ENCODE assay signal across 1 cellular context in the genomic region with DNA sequence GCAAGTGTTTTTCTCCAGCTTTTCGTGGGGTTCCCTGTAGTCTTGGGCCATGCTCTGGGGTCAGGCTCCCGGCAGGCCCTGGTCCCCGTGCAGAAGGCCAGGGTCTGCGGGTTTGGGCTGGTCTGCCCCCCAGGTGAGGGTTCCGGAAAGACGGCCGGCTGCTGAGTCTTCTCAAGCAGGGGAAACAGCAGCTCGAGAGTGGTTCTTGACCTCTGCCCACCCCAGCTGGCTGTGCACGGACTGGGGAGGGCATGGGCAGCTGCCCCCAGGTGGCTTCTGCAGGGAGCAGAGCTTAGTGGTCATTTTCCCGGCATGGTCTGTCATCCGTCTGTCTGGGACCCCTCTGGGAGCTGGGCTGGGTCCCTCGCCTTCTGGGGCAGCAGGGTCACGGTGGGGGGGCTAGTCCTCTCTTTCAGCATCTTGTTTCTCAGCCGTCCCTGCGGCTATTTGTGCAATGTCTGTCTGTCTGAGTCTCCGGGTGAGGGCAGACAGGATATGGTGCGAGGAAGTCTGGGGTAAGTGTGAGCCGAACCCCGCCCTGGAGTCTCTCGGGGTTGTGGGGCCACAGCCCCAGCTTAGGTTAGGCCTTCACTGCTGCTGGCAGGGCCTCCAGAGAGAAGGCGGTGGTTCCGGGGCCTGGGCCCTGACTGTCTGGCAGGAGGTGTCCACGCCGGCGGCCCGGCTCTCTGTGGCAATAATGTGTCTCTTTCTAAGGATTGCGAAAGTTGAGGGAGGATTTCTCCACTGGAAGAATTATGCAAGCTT.
TF ChIP-seq lines count a peak whose summit lies in the region.

No MANE protein-coding gene starts in this region.

TF ChIP-seq in HepG2, 621 proteins besides CTCF, POLR2A, EP300 and RAD21 (continued from another document and continues in another):
- no peak for TF ChIP-seq ZNF10 (CRISPR knock-in tag; IDR thresholded peaks at IDR 0.05; ENCODE audit: borderline replicate concordance, low read depth)
- no peak; the same call in 1 of the 2 replicates for TF ChIP-seq WIZ (CRISPR knock-in tag; IDR thresholded peaks at IDR 0.05)
- TF ChIP-seq NBN (conservative IDR thresholded peaks at IDR 0.05): no peak
- no peak for TF ChIP-seq RAD51 (IDR thresholded peaks at IDR 0.05; ENCODE audit: borderline replicate concordance)
- TF ChIP-seq HNF4G (IDR thresholded peaks at IDR 0.05; ENCODE audit: borderline replicate concordance, low read depth, low read length): peak; percentile 55; the same call in 1 of the 2 replicates
- peak; percentile 78 for TF ChIP-seq HNF4G (CRISPR knock-in tag; IDR thresholded peaks at IDR 0.05; ENCODE audit: borderline replicate concordance, low read depth)
- no peak for TF ChIP-seq ARHGAP35 (CRISPR knock-in tag; IDR thresholded peaks at IDR 0.05; ENCODE audit: borderline replicate concordance)
- no peak for TF ChIP-seq ZNF138 (CRISPR knock-in tag; IDR thresholded peaks at IDR 0.05; ENCODE audit: low read depth)
- TF ChIP-seq ZNF383 (CRISPR knock-in tag; IDR thresholded peaks at IDR 0.05; ENCODE audit: borderline replicate concordance): no peak
- peak; percentile 64; the same call in 1 of the 3 replicates for TF ChIP-seq MXI1 (IDR thresholded peaks at IDR 0.05; ENCODE audit: borderline replicate concordance, low read depth, low read length)
- no peak for TF ChIP-seq SATB2 (CRISPR knock-in tag; IDR thresholded peaks at IDR 0.05)
- TF ChIP-seq ZNF674 (CRISPR knock-in tag; IDR thresholded peaks at IDR 0.05; ENCODE audit: low read depth): no peak
- TF ChIP-seq ZSCAN9 (CRISPR knock-in tag; IDR thresholded peaks at IDR 0.05; ENCODE audit: borderline replicate concordance): no peak
- no peak for TF ChIP-seq AGO1 (IDR thresholded peaks at IDR 0.05; ENCODE audit: low read depth, low read length, poor library complexity, severe bottlenecking)
- TF ChIP-seq, protein P1, sequence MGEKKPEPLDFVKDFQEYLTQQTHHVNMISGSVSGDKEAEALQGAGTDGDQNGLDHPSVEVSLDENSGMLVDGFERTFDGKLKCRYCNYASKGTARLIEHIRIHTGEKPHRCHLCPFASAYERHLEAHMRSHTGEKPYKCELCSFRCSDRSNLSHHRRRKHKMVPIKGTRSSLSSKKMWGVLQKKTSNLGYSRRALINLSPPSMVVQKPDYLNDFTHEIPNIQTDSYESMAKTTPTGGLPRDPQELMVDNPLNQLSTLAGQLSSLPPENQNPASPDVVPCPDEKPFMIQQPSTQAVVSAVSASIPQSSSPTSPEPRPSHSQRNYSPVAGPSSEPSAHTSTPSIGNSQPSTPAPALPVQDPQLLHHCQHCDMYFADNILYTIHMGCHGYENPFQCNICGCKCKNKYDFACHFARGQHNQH (CRISPR knock-in tag; IDR thresholded peaks at IDR 0.05): peak; percentile 94
- TF ChIP-seq SIN3B (IDR thresholded peaks at IDR 0.05; ENCODE audit: low read length): no peak
- TF ChIP-seq NAIF1 (CRISPR knock-in tag; IDR thresholded peaks at IDR 0.05; ENCODE audit: borderline replicate concordance): no peak
- TF ChIP-seq, protein P2, sequence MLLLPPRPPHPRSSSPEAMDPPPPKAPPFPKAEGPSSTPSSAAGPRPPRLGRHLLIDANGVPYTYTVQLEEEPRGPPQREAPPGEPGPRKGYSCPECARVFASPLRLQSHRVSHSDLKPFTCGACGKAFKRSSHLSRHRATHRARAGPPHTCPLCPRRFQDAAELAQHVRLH (CRISPR knock-in tag; IDR thresholded peaks at IDR 0.05; ENCODE audit: borderline replicate concordance, low read depth): no peak; the same call in 1 of the 2 replicates
- peak; percentile 76; the same call in 1 of the 2 replicates for TF ChIP-seq ZNF614 (CRISPR knock-in tag; IDR thresholded peaks at IDR 0.05; ENCODE audit: borderline replicate concordance)
- TF ChIP-seq, protein P3, sequence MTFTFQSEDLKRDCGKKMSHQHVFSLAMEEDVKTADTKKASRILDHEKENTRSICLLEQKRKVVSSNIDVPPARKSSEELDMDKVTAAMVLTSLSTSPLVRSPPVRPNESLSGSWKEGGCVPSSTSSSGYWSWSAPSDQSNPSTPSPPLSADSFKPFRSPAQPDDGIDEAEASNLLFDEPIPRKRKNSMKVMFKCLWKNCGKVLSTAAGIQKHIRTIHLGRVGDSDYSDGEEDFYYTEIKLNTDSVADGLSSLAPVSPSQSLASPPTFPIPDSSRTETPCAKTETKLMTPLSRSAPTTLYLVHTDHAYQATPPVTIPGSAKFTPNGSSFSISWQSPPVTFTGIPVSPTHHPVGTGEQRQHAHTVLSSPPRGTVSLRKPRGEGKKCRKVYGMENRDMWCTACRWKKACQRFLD (CRISPR knock-in tag; IDR thresholded peaks at IDR 0.05; ENCODE audit: borderline replicate concordance): no peak
- TF ChIP-seq, protein P4, sequence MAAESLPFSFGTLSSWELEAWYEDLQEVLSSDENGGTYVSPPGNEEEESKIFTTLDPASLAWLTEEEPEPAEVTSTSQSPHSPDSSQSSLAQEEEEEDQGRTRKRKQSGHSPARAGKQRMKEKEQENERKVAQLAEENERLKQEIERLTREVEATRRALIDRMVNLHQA (CRISPR knock-in tag; IDR thresholded peaks at IDR 0.05): peak; percentile 87; the same call in 1 of the 2 replicates
- TF ChIP-seq SUZ12 (IDR thresholded peaks at IDR 0.05; ENCODE audit: low read depth, low read length): no peak
- TF ChIP-seq TBX2 (CRISPR knock-in tag; IDR thresholded peaks at IDR 0.05; ENCODE audit: borderline replicate concordance): peak; percentile 88
- peak; percentile 68; the same call in 1 of the 2 replicates for TF ChIP-seq KDM4B (CRISPR knock-in tag; IDR thresholded peaks at IDR 0.05)
- TF ChIP-seq TEAD3 (CRISPR knock-in tag; optimal IDR thresholded peaks at IDR 0.05; ENCODE audit: borderline replicate concordance): peak; percentile 4
- TF ChIP-seq HOXA3 (CRISPR knock-in tag; IDR thresholded peaks at IDR 0.05): peak; percentile 67
- TF ChIP-seq, protein P5, sequence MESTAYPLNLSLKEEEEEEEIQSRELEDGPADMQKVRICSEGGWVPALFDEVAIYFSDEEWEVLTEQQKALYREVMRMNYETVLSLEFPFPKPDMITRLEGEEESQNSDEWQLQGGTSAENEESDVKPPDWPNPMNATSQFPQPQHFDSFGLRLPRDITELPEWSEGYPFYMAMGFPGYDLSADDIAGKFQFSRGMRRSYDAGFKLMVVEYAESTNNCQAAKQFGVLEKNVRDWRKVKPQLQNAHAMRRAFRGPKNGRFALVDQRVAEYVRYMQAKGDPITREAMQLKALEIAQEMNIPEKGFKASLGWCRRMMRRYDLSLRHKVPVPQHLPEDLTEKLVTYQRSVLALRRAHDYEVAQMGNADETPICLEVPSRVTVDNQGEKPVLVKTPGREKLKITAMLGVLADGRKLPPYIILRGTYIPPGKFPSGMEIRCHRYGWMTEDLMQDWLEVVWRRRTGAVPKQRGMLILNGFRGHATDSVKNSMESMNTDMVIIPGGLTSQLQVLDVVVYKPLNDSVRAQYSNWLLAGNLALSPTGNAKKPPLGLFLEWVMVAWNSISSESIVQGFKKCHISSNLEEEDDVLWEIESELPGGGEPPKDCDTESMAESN (CRISPR knock-in tag; conservative IDR thresholded peaks at IDR 0.05): peak; percentile 51; the same call in 1 of the 2 replicates
- no peak for TF ChIP-seq RARG (CRISPR knock-in tag; IDR thresholded peaks at IDR 0.05; ENCODE audit: low read depth)
- TF ChIP-seq CBX2 (IDR thresholded peaks at IDR 0.05; ENCODE audit: low read depth, low read length): no peak
- TF ChIP-seq CBX2 (CRISPR knock-in tag; IDR thresholded peaks at IDR 0.05; ENCODE audit: low read depth): no peak
- TF ChIP-seq, protein P6, sequence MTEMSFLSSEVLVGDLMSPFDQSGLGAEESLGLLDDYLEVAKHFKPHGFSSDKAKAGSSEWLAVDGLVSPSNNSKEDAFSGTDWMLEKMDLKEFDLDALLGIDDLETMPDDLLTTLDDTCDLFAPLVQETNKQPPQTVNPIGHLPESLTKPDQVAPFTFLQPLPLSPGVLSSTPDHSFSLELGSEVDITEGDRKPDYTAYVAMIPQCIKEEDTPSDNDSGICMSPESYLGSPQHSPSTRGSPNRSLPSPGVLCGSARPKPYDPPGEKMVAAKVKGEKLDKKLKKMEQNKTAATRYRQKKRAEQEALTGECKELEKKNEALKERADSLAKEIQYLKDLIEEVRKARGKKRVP (CRISPR knock-in tag; IDR thresholded peaks at IDR 0.05): peak in 1 of 2 experiments; percentile 89; a peak in 2 of 4 replicates
- TF ChIP-seq ZNF577 (CRISPR knock-in tag; IDR thresholded peaks at IDR 0.05; ENCODE audit: borderline replicate concordance, low read depth): no peak
- no peak for TF ChIP-seq ZNF761 (CRISPR knock-in tag; conservative IDR thresholded peaks at IDR 0.05)
- TF ChIP-seq, protein P7, sequence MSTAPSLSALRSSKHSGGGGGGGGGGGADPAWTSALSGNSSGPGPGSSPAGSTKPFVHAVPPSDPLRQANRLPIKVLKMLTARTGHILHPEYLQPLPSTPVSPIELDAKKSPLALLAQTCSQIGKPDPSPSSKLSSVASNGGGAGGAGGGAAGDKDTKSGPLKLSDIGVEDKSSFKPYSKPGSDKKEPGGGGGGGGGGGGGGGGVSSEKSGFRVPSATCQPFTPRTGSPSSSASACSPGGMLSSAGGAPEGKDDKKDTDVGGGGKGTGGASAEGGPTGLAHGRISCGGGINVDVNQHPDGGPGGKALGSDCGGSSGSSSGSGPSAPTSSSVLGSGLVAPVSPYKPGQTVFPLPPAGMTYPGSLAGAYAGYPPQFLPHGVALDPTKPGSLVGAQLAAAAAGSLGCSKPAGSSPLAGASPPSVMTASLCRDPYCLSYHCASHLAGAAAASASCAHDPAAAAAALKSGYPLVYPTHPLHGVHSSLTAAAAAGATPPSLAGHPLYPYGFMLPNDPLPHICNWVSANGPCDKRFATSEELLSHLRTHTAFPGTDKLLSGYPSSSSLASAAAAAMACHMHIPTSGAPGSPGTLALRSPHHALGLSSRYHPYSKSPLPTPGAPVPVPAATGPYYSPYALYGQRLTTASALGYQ (CRISPR knock-in tag; IDR thresholded peaks at IDR 0.05): peak; percentile 41; the same call in 1 of the 2 replicates
- TF ChIP-seq KLF9 (CRISPR knock-in tag; IDR thresholded peaks at IDR 0.05; ENCODE audit: low read depth): no peak
- peak; percentile 80 for TF ChIP-seq SALL1 (CRISPR knock-in tag; IDR thresholded peaks at IDR 0.05)
- TF ChIP-seq, protein P8, sequence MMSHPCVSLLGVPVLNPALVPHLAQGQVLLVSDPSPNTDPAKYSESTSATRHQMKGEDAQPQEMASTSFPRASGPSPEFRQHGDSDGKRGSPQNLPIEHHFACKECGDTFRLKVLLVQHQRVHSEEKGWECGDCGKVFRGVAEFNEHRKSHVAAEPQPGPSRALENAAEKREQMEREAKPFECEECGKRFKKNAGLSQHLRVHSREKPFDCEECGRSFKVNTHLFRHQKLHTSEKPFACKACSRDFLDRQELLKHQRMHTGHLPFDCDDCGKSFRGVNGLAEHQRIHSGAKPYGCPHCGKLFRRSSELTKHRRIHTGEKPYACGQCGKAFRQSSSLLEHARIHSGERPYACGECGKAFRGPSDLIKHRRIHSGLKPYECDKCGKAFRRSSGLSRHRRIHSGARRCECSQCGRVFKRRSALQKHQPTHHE (CRISPR knock-in tag; IDR thresholded peaks at IDR 0.05; ENCODE audit: borderline replicate concordance): no peak
- TF ChIP-seq MAF1 (CRISPR knock-in tag; IDR thresholded peaks at IDR 0.05; ENCODE audit: borderline replicate concordance): no peak
- TF ChIP-seq CC2D1A (CRISPR knock-in tag; IDR thresholded peaks at IDR 0.05): no peak
- TF ChIP-seq ZNF772 (CRISPR knock-in tag; IDR thresholded peaks at IDR 0.05): peak; percentile 49
- no peak for TF ChIP-seq ZNF709 (CRISPR knock-in tag; IDR thresholded peaks at IDR 0.05)
- TF ChIP-seq ATM (IDR thresholded peaks at IDR 0.05; ENCODE audit: borderline replicate concordance): no peak
- peak; percentile 83 for TF ChIP-seq MXD4 (CRISPR knock-in tag; IDR thresholded peaks at IDR 0.05)
- TF ChIP-seq, protein P9, sequence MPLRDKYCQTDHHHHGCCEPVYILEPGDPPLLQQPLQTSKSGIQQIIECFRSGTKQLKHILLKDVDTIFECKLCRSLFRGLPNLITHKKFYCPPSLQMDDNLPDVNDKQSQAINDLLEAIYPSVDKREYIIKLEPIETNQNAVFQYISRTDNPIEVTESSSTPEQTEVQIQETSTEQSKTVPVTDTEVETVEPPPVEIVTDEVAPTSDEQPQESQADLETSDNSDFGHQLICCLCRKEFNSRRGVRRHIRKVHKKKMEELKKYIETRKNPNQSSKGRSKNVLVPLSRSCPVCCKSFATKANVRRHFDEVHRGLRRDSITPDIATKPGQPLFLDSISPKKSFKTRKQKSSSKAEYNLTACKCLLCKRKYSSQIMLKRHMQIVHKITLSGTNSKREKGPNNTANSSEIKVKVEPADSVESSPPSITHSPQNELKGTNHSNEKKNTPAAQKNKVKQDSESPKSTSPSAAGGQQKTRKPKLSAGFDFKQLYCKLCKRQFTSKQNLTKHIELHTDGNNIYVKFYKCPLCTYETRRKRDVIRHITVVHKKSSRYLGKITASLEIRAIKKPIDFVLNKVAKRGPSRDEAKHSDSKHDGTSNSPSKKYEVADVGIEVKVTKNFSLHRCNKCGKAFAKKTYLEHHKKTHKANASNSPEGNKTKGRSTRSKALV (CRISPR knock-in tag; IDR thresholded peaks at IDR 0.05): no peak
- TF ChIP-seq ZNF224 (CRISPR knock-in tag; IDR thresholded peaks at IDR 0.05): no peak
- no peak for TF ChIP-seq AHR (CRISPR knock-in tag; IDR thresholded peaks at IDR 0.05)
- TF ChIP-seq MED1 (CRISPR knock-in tag; IDR thresholded peaks at IDR 0.05): peak; percentile 84
- TF ChIP-seq, protein P10, sequence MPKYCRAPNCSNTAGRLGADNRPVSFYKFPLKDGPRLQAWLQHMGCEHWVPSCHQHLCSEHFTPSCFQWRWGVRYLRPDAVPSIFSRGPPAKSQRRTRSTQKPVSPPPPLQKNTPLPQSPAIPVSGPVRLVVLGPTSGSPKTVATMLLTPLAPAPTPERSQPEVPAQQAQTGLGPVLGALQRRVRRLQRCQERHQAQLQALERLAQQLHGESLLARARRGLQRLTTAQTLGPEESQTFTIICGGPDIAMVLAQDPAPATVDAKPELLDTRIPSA (CRISPR knock-in tag; IDR thresholded peaks at IDR 0.05; ENCODE audit: borderline replicate concordance): 0 out of 2 replicates have a peak, but pooled peaks have one; percentile 41
- 0 out of 2 replicates have a peak, but pooled peaks have one; percentile 51 for TF ChIP-seq RCOR2 (CRISPR knock-in tag; IDR thresholded peaks at IDR 0.05)
- peak; percentile 52 for TF ChIP-seq ASH2L (IDR thresholded peaks at IDR 0.05; ENCODE audit: insufficient read length, low read depth, low read length)
- 0 out of 2 replicates have a peak, but pooled peaks have one; percentile 34 for TF ChIP-seq MIER2 (CRISPR knock-in tag; IDR thresholded peaks at IDR 0.05)
- no peak for TF ChIP-seq TBP (CRISPR knock-in tag; IDR thresholded peaks at IDR 0.05)
- no peak for TF ChIP-seq GTF3A (CRISPR knock-in tag; conservative IDR thresholded peaks at IDR 0.05)
- TF ChIP-seq SIN3A (IDR thresholded peaks at IDR 0.05; ENCODE audit: borderline replicate concordance, low read depth, low read length): peak; percentile 67; the same call in 1 of the 2 replicates
- no peak for TF ChIP-seq ZNF296 (CRISPR knock-in tag; conservative IDR thresholded peaks at IDR 0.05)
- TF ChIP-seq ZNF335 (CRISPR knock-in tag; IDR thresholded peaks at IDR 0.05): peak; percentile 77
- no peak for TF ChIP-seq ELF4 (CRISPR knock-in tag; IDR thresholded peaks at IDR 0.05; ENCODE audit: borderline replicate concordance)
- no peak for TF ChIP-seq ZNF652 (CRISPR knock-in tag; IDR thresholded peaks at IDR 0.05; ENCODE audit: borderline replicate concordance, low read depth)
- TF ChIP-seq ZNF598 (CRISPR knock-in tag; IDR thresholded peaks at IDR 0.05; ENCODE audit: borderline replicate concordance): no peak
- TF ChIP-seq BCL6 (CRISPR knock-in tag; IDR thresholded peaks at IDR 0.05): peak; percentile 99
- no peak for TF ChIP-seq MTF2 (CRISPR knock-in tag; IDR thresholded peaks at IDR 0.05; ENCODE audit: borderline replicate concordance)
